ENCODE assay signal across 8 cellular contexts in the genomic region with DNA sequence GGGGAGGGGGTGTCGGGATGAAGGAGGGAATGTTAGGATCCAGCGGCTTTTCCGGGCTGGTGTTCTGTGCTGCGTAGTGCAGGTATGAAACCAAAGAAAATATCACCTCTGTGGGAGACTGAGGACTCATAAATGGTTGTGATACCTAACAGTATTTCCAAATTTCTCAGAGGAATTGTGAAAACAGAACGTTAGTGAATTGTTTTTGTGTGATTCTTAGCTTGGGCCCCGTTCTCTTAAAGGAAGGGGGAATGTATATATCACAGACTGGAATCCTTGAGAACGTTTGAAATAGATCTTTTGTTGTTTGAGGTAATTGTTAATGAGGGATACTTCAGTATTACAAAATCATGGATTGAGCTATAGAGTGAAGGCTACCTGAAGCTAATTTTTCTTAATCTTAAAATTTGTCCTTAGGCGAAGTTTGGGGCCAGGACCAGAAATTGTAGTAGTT. TPM values are rescaled to one million over a fixed set of nuclear protein-coding genes. Genes with fewer than 3 reads are reported as not detected.
A peak's percentile ranks its signal among the peaks of the same experiment; 100 is the strongest.
DNase-seq lines count a peak whose midpoint lies in the region; ATAC-seq, FAIRE-seq and TF ChIP-seq lines count a peak whose summit lies in the region.

No MANE protein-coding gene starts in this region.

- no peaks in the 10 kb centered on the region for H3K27me3 ChIP-seq in CD4-positive, alpha-beta T cell (ENCODE audit: control insufficient read depth, insufficient read depth, low read length)
- no peaks in the 10 kb centered on the region for H3K27me3 ChIP-seq in Karpas-422 (ENCODE audit: low read length)

- CTCF ChIA-PET in CD4-positive, alpha-beta T cell (lab: Charles Lee), result interaction anchor here (1.2 to 2.4 kb wide), 4 partner anchors 12 to 105 kb away, joined by 4 to 14 read pairs (median 8); a partner anchor contains a TSS

- peaks cover 59% of the 10 kb centered on the region for H3K79me2 ChIP-seq in Karpas-422 (ENCODE audit: low read length)

- FAIRE-seq in frontal cortex (lab: Jason Lieb, UNC), result no peak

- peaks cover 61% of the 10 kb centered on the region for H3K4me1 Mint-ChIP-seq in CD4-positive, alpha-beta T cell (ENCODE audit: low read depth)
- H3K4me1 Mint-ChIP-seq in dendritic cell treated with granulocyte-macrophage colony-stimulating factor and Interleukin-4, amounts not matched to agents 40 ng/mL and 50 ng/mL, for 4 days (ENCODE audit: low read depth), result peaks cover 30% of the 10 kb centered on the region
- H3K4me1 Mint-ChIP-seq in nephron progenitor cell, result peaks cover 36% of the 10 kb centered on the region

- POLR2A ChIA-PET in CD4-positive, alpha-beta T cell (lab: Charles Lee), result interaction anchor here (0.8 to 3.2 kb wide), 16 partner anchors 8 to 265 kb away, joined by 3 to 49 read pairs (median 8); a partner anchor contains a TSS

- H3K27ac ChIP-seq in CD4-positive, alpha-beta T cell (ENCODE audit: low read depth, low read length), result peak overlapping the region; percentile 82
- peak overlapping the region; percentile 54; the same call in 1 of the 2 replicates for H3K27ac ChIP-seq in Karpas-422 (ENCODE audit: low read length)

- H3K27me3 Mint-ChIP-seq in CD4-positive, alpha-beta T cell, result peaks cover 11% of the 10 kb centered on the region
- no peaks in the 10 kb centered on the region for H3K27me3 Mint-ChIP-seq in dendritic cell treated with granulocyte-macrophage colony-stimulating factor and Interleukin-4, amounts not matched to agents 40 ng/mL and 50 ng/mL, for 4 days
- H3K27me3 Mint-ChIP-seq in nephron progenitor cell (ENCODE audit: low read depth, poor library complexity), result peaks cover 3% of the 10 kb centered on the region

- TF ChIP-seq CTCF in CD4-positive, alpha-beta T cell (IDR thresholded peaks at IDR 0.05), result no peak
- no peak for TF ChIP-seq CTCF in nephron progenitor cell (IDR thresholded peaks at IDR 0.05)

- no peaks in the 10 kb centered on the region for H3K9me3 Mint-ChIP-seq in CD4-positive, alpha-beta T cell
- no peaks in the 10 kb centered on the region for H3K9me3 Mint-ChIP-seq in dendritic cell treated with granulocyte-macrophage colony-stimulating factor and Interleukin-4, amounts not matched to agents 40 ng/mL and 50 ng/mL, for 4 days
- H3K9me3 Mint-ChIP-seq in nephron progenitor cell, result no peaks in the 10 kb centered on the region

- peak overlapping the region; percentile 100 for H3K4me3 Mint-ChIP-seq in CD4-positive, alpha-beta T cell
- peak overlapping the region; percentile 97 for H3K4me3 Mint-ChIP-seq in dendritic cell treated with granulocyte-macrophage colony-stimulating factor and Interleukin-4, amounts not matched to agents 40 ng/mL and 50 ng/mL, for 4 days
- H3K4me3 Mint-ChIP-seq in nephron progenitor cell, result peak overlapping the region; percentile 99

- peak overlapping the region; percentile 99 for H3K27ac Mint-ChIP-seq in CD4-positive, alpha-beta T cell
- peak overlapping the region; percentile 97 for H3K27ac Mint-ChIP-seq in dendritic cell treated with granulocyte-macrophage colony-stimulating factor and Interleukin-4, amounts not matched to agents 40 ng/mL and 50 ng/mL, for 4 days
- peak overlapping the region; percentile 100 for H3K27ac Mint-ChIP-seq in nephron progenitor cell

- H3K4me1 ChIP-seq in Karpas-422 (ENCODE audit: low read length), result peaks cover 34% of the 10 kb centered on the region

- H2AFZ ChIP-seq in Karpas-422 (ENCODE audit: low read length), result peak overlapping the region; percentile 78; the same call in 1 of the 2 replicates

- ATAC-seq in CD4-positive, alpha-beta T cell (ENCODE audit: poor library complexity), result no peak
- no peak for ATAC-seq in esophagus mucosa

- peak overlapping the region; percentile 85 for H3K4me2 ChIP-seq in Karpas-422 (ENCODE audit: low read depth, low read length, poor library complexity, severe bottlenecking)

- H4K20me1 ChIP-seq in Karpas-422 (ENCODE audit: insufficient read depth, low read depth, low read length), result peaks cover 21% of the 10 kb centered on the region; the same call in 1 of the 2 replicates

- H3K4me3 ChIP-seq in Karpas-422 (ENCODE audit: low read length), result peak overlapping the region; percentile 73

- DNase-seq in CD4-positive, alpha-beta T cell, result no peak
- DNase-seq in Karpas-422 (no peak), nephron progenitor cell (no peak), frontal cortex (ENCODE audit: low spot score in 2 of 2) (no peak), amygdala (lab: John Stamatoyannopoulos, UW) (no peak)
- DNase-seq in NK-92 treated with Interleukin-12 subunit alpha and Interleukin-12 subunit beta, amount 100 ng/mL, for 24 hours (lab: John Stamatoyannopoulos, UW), result no peak

- intact Hi-C loops in CD4-positive, alpha-beta T cell (cut with DNase I, micrococcal nuclease), result loop anchor here (5.0 kb wide), 5 partner anchors 75 to 335 kb away; a partner anchor contains a TSS
- intact Hi-C loops in dendritic cell treated with granulocyte-macrophage colony-stimulating factor and Interleukin-4, amounts not matched to agents 40 ng/mL and 50 ng/mL, for 4 days (cut with micrococcal nuclease), result loop anchor here (5.0 to 10.0 kb wide), 2 partner anchors 105 to 198 kb away; a partner anchor contains a TSS

- peaks cover 40% of the 10 kb centered on the region for H3K36me3 Mint-ChIP-seq in CD4-positive, alpha-beta T cell (ENCODE audit: low read depth)
- H3K36me3 Mint-ChIP-seq in dendritic cell treated with granulocyte-macrophage colony-stimulating factor and Interleukin-4, amounts not matched to agents 40 ng/mL and 50 ng/mL, for 4 days (ENCODE audit: low read depth), result peaks cover 40% of the 10 kb centered on the region
- peaks cover 31% of the 10 kb centered on the region for H3K36me3 Mint-ChIP-seq in nephron progenitor cell (ENCODE audit: low read depth)

- peak overlapping the region; percentile 91 for H3K9ac ChIP-seq in Karpas-422 (ENCODE audit: low read length)

- H3K9me2 ChIP-seq in Karpas-422 (replicated peaks; ENCODE audit: insufficient read depth, low read length), result no peaks in the 10 kb centered on the region

- no peaks in the 10 kb centered on the region for H3K9me3 ChIP-seq in CD4-positive, alpha-beta T cell (ENCODE audit: control insufficient read depth, low read length)
- H3K9me3 ChIP-seq in Karpas-422 (ENCODE audit: low read length), result no peaks in the 10 kb centered on the region

- H3K36me3 ChIP-seq in Karpas-422 (ENCODE audit: insufficient read depth, low read length), result peaks cover 28% of the 10 kb centered on the region; the same call in 1 of the 2 replicates

RNA-seq across cellular contexts. Expression of a gene that starts 0.9 kb away (rescaled TPM):
- 10 to 100 TPM; 77.8 to 86.4 TPM for total RNA-seq in CD4-positive, alpha-beta T cell
- 232 and 317 TPM in 2 replicates for total RNA-seq in Karpas-422 (2014; rRNA removed; shearing (Covaris generic); ENCODE audit: low replicate concordance)
- total RNA-seq in frontal cortex, result 358 TPM
- 52.0 TPM for total RNA-seq in esophagus mucosa
